Comparison of ENCODE assay signal across 17 cellular contexts in genomic region chr3:150344079-150344478, GRCh38.
"Had no signal": no experiment of that assay in that cellular context is flagged by ENCODE, and none has a peak within 500 bp of the region (broad histone marks: within the 10 kb centered on the region; RNA-seq: fewer than 3 reads in every experiment).

No MANE protein-coding gene starts in this region.

- H3K4me3 Mint-ChIP-seq: activated naive CD8-positive, alpha-beta T cell treated with anti-CD3 and anti-CD28 coated beads, Interleukin-2, amount 10 ng/mL, durations not matched to agents 7 days and 5 days; stimulated activated naive CD8-positive, alpha-beta T cell treated with anti-CD3 and anti-CD28 coated beads, Interleukin-15, Interleukin-2, amounts not matched to agents 100 ng/mL and 50 ng/mL, for 24 hours had no signal

- H3K9me3 Mint-ChIP-seq: activated naive CD8-positive, alpha-beta T cell treated with anti-CD3 and anti-CD28 coated beads, Interleukin-2, amount 10 ng/mL, durations not matched to agents 7 days and 5 days; naive B cell; stimulated activated naive CD8-positive, alpha-beta T cell treated with anti-CD3 and anti-CD28 coated beads, Interleukin-15, Interleukin-2, amounts not matched to agents 100 ng/mL and 50 ng/mL, for 24 hours had no signal

- H3K27ac ChIP-seq: gastroesophageal sphincter, heart right ventricle, lower lobe of right lung, neutrophil had no signal

- H3K36me3 ChIP-seq: gastroesophageal sphincter, heart right ventricle, lower lobe of right lung, neutrophil had no signal

- DNase-seq: activated CD4-positive, alpha-beta T cell treated with anti-CD3 and anti-CD28 coated beads, Interleukin-2, amount 50 U/mL, for 1 hour; activated CD4-positive, CD25-positive, alpha-beta regulatory T cell; activated CD8-positive, alpha-beta memory T cell treated with anti-CD3 and anti-CD28 coated beads for 24 hours; activated gamma-delta T cell treated with Interleukin-2 at 50 U/mL for 16 hours; activated naive CD8-positive, alpha-beta T cell treated with anti-CD3 and anti-CD28 coated beads, Interleukin-2, amount 10 ng/mL, durations not matched to agents 7 days and 5 days; cerebellar nuclear complex; effector memory CD4-positive, alpha-beta T cell; heart right ventricle; left cardiac atrium; lower lobe of right lung; naive B cell; right cardiac atrium; T-helper 2 cell had no signal

- H3K27ac Mint-ChIP-seq: activated naive CD8-positive, alpha-beta T cell treated with anti-CD3 and anti-CD28 coated beads, Interleukin-2, amount 10 ng/mL, durations not matched to agents 7 days and 5 days; stimulated activated naive CD8-positive, alpha-beta T cell treated with anti-CD3 and anti-CD28 coated beads, Interleukin-15, Interleukin-2, amounts not matched to agents 100 ng/mL and 50 ng/mL, for 24 hours had no signal

- H3K4me1 Mint-ChIP-seq: activated naive CD8-positive, alpha-beta T cell treated with anti-CD3 and anti-CD28 coated beads, Interleukin-2, amount 10 ng/mL, durations not matched to agents 7 days and 5 days; naive B cell had no signal

- H3K4me2 ChIP-seq: smooth muscle cell had no signal

- H3K36me3 Mint-ChIP-seq: activated naive CD8-positive, alpha-beta T cell treated with anti-CD3 and anti-CD28 coated beads, Interleukin-2, amount 10 ng/mL, durations not matched to agents 7 days and 5 days; naive B cell had no signal

- H3K27me3 ChIP-seq: gastroesophageal sphincter, heart right ventricle, neutrophil had no signal

- H3K9me3 ChIP-seq: gastroesophageal sphincter, heart right ventricle, lower lobe of right lung, neutrophil had no signal

- H3K4me3 ChIP-seq: gastroesophageal sphincter, heart right ventricle, lower lobe of right lung, smooth muscle cell had no signal
